Comparison of ENCODE assay signal across 9 cellular contexts in the genomic region with DNA sequence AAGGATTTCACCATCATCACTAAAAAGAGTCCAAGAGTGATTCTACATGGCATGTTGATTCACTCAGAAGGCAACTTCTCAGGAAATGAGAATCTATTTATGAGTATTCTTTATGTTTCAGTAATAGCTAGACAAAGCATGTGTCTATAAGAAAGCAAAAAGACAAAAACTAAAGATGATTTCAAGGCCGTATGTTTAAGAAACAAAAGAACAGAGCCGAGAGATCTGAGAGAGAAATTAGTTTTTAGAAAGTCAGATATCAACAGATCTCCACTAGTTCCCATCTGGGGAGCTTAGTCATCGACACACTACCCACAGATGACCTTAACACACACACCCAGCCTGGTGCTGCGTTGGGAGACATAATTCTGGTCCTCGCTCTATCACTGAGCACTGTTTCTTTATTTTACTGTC. TPM values are rescaled to one million over a fixed set of nuclear protein-coding genes. Genes with fewer than 3 reads are reported as not detected.
DNase-seq lines count a peak whose midpoint lies in the region; ATAC-seq and TF ChIP-seq lines count a peak whose summit lies in the region.
"Had no signal": no experiment of that assay in that cellular context is flagged by ENCODE, and none has a peak within 500 bp of the region (broad histone marks: within the 10 kb centered on the region; RNA-seq: fewer than 3 reads in every experiment).

No MANE protein-coding gene starts in this region.

- no peaks in the 10 kb centered on the region for H3K9me3 Mint-ChIP-seq in activated CD4-positive, alpha-beta T cell treated with anti-CD3 and anti-CD28 coated beads, Interleukin-2, amount 10 ng/mL, durations not matched to agents 24 days and 14 days
- no peaks in the 10 kb centered on the region for H3K9me3 Mint-ChIP-seq in activated naive CD8-positive, alpha-beta T cell (ENCODE audit: low read depth)

- H3K4me1 Mint-ChIP-seq in activated CD4-positive, alpha-beta T cell treated with anti-CD3 and anti-CD28 coated beads, Interleukin-2, amount 10 ng/mL, durations not matched to agents 24 days and 14 days = peaks cover 44% of the 10 kb centered on the region
- peaks cover 97% of the 10 kb centered on the region for H3K4me1 Mint-ChIP-seq in activated naive CD8-positive, alpha-beta T cell (ENCODE audit: low read depth)

- H3K9ac ChIP-seq in smooth muscle cell (ENCODE audit: low read depth) = no peak overlapping the region

- no peak for TF ChIP-seq EP300 in ovary (IDR thresholded peaks at IDR 0.05)

- H3K9me3 ChIP-seq in smooth muscle cell (replicated peaks; ENCODE audit: low read depth) = no peaks in the 10 kb centered on the region
- no peaks in the 10 kb centered on the region for H3K9me3 ChIP-seq in ovary

- intact Hi-C loops in activated CD4-positive, alpha-beta T cell treated with anti-CD3 and anti-CD28 coated beads, Interleukin-2, amount 10 ng/mL, durations not matched to agents 24 days and 14 days (cut with micrococcal nuclease) = loop anchor here (1.0 kb wide), 3 partner anchors 10 to 63 kb away; no protein-coding TSS in a partner anchor
- intact Hi-C loops in ovary (cut with DNase I) = no loop called here

- H3K79me2 ChIP-seq in smooth muscle cell (ENCODE audit: low read depth) = peaks cover 57% of the 10 kb centered on the region

- peaks cover 7% of the 10 kb centered on the region for H3K4me1 ChIP-seq in smooth muscle cell (ENCODE audit: low read depth)
- H3K4me1 ChIP-seq in ovary (ENCODE audit: insufficient read depth) = peaks cover 4% of the 10 kb centered on the region

- H3K27me3 Mint-ChIP-seq in activated CD4-positive, alpha-beta T cell treated with anti-CD3 and anti-CD28 coated beads, Interleukin-2, amount 10 ng/mL, durations not matched to agents 24 days and 14 days = no peaks in the 10 kb centered on the region
- no peaks in the 10 kb centered on the region for H3K27me3 Mint-ChIP-seq in activated naive CD8-positive, alpha-beta T cell

- peak; percentile 44 for ATAC-seq in HG03045 (IDR thresholded peaks at IDR 0.05; ENCODE audit: unreplicated experiment)

- TF ChIP-seq POLR2A in ovary (IDR thresholded peaks at IDR 0.05) = no peak

- TF ChIP-seq CTCF in smooth muscle cell (IDR thresholded peaks at IDR 0.05; ENCODE audit: borderline replicate concordance, insufficient read depth, poor library complexity, severe bottlenecking) = no peak
- TF ChIP-seq CTCF in ovary (IDR thresholded peaks at IDR 0.05) = no peak

- H3K36me3 ChIP-seq in smooth muscle cell (ENCODE audit: low read depth) = no peaks in the 10 kb centered on the region
- H3K36me3 ChIP-seq in ovary = no peaks in the 10 kb centered on the region

- H3K4me3 Mint-ChIP-seq in activated CD4-positive, alpha-beta T cell treated with anti-CD3 and anti-CD28 coated beads, Interleukin-2, amount 10 ng/mL, durations not matched to agents 24 days and 14 days = peak overlapping the region; percentile 52
- peak overlapping the region; percentile 48 for H3K4me3 Mint-ChIP-seq in activated naive CD8-positive, alpha-beta T cell

- H3F3A ChIP-seq in smooth muscle cell (ENCODE audit: low read depth) = no peaks in the 10 kb centered on the region

- no peak overlapping the region for H2AFZ ChIP-seq in smooth muscle cell (ENCODE audit: low read depth)

- no peaks in the 10 kb centered on the region for H3K27me3 ChIP-seq in smooth muscle cell (ENCODE audit: low read depth)
- H3K27me3 ChIP-seq in ovary = no peaks in the 10 kb centered on the region

- H3K4me3 ChIP-seq in smooth muscle cell = no peak overlapping the region
- H3K4me3 ChIP-seq in ovary = no peak overlapping the region

- H4K20me1 ChIP-seq in smooth muscle cell (ENCODE audit: low read depth) = peaks cover 38% of the 10 kb centered on the region

- H3K4me2 ChIP-seq in smooth muscle cell = peak overlapping the region; percentile 27

- 21% methylated on average over 5 of the region's 5 CpGs for WGBS in smooth muscle cell (ENCODE audit: low lambda C conversion rate)
- WGBS in ovary, 3 donors = 43 to 68% (median 61%) methylated on average over 5 of the region's 5 CpGs

- no peak for DNase-seq in activated CD4-positive, alpha-beta T cell treated with anti-CD3 and anti-CD28 coated beads, Interleukin-2, amount 10 ng/mL, durations not matched to agents 24 days and 14 days
- no peak for DNase-seq in activated CD4-positive, alpha-beta T cell treated with anti-CD3 and anti-CD28 coated beads for 1 hour
- DNase-seq in smooth muscle cell (lab: John Stamatoyannopoulos, UW; ENCODE audit: unreplicated experiment) (no peak), NCI-H1417 treated with DMSO at 0.1 percent for 48 hours (lab: John Stamatoyannopoulos, UW) (no peak), ovary (no peak), NCI-H2081 treated with DMSO at 0.1 percent for 48 hours (lab: John Stamatoyannopoulos, UW) (no peak)
- DNase-seq: glutamatergic neuron had no signal

- H3K36me3 Mint-ChIP-seq in activated CD4-positive, alpha-beta T cell treated with anti-CD3 and anti-CD28 coated beads, Interleukin-2, amount 10 ng/mL, durations not matched to agents 24 days and 14 days (ENCODE audit: low read depth) = peaks cover 11% of the 10 kb centered on the region
- peaks cover 3% of the 10 kb centered on the region for H3K36me3 Mint-ChIP-seq in activated naive CD8-positive, alpha-beta T cell

- peak overlapping the region; percentile 89 for H3K27ac Mint-ChIP-seq in activated CD4-positive, alpha-beta T cell treated with anti-CD3 and anti-CD28 coated beads, Interleukin-2, amount 10 ng/mL, durations not matched to agents 24 days and 14 days
- peak overlapping the region; percentile 96 for H3K27ac Mint-ChIP-seq in activated naive CD8-positive, alpha-beta T cell

- H3K27ac ChIP-seq in smooth muscle cell (ENCODE audit: low read depth) (no peak overlapping the region), ovary (no peak overlapping the region)

RNA-seq across cellular contexts. Expression of gene PIP4K2A, which starts 21.0 kb away (rescaled TPM):
- total RNA-seq in activated CD4-positive, alpha-beta T cell treated with anti-CD3 and anti-CD28 coated beads, Interleukin-2, amount 10 ng/mL, durations not matched to agents 24 days and 14 days = 94.6 and 101 TPM in 2 replicates
- total RNA-seq in smooth muscle cell (8.9 and 13.7 TPM in 2 replicates), ovary (10 to 100 TPM in 5 of 7 donors, 1 to 10 TPM in 2; 4.3 to 27.0 (median 18.4) TPM)
- polyA plus RNA-seq in smooth muscle cell (7.5 and 7.9 TPM in 2 replicates), ovary (10 to 100 TPM in 1 of 2 donors, 1 to 10 TPM in 1; 9.8 to 85.6 TPM)
